14 cellular contexts compared by ENCODE assay signal in genomic region chr2:109379507-109379906, GRCh38.
DNase-seq lines count a peak whose midpoint lies in the region; ATAC-seq, FAIRE-seq and TF ChIP-seq lines count a peak whose summit lies in the region.
"Had no signal": no experiment of that assay in that cellular context is flagged by ENCODE, and none has a peak within 500 bp of the region (broad histone marks: within the 10 kb centered on the region; RNA-seq: fewer than 3 reads in every experiment).

No MANE protein-coding gene starts in this region.

- peaks cover 13% of the 10 kb centered on the region for H3K36me3 Mint-ChIP-seq in chondrocyte (ENCODE audit: low read depth)

- H3K4me1 Mint-ChIP-seq in chondrocyte (ENCODE audit: low read depth) = peaks cover 69% of the 10 kb centered on the region

- ATAC-seq in HG03378 (IDR thresholded peaks at IDR 0.05; ENCODE audit: unreplicated experiment) = no peak

- TF ChIP-seq CTCF in chondrocyte (IDR thresholded peaks at IDR 0.05) = no peak

- no peak for FAIRE-seq in H54 (lab: Jason Lieb, UNC)

- DNase-seq in activated gamma-delta T cell treated with Interleukin-2 at 50 U/mL for 16 hours = peak; percentile 0
- no peak for DNase-seq in activated gamma-delta T cell (lab: John Stamatoyannopoulos, UW)
- no peak for DNase-seq in chondrocyte (ENCODE audit: low spot score)
- DNase-seq in mesenteric fat pad (ENCODE audit: low spot score) = peak; percentile 72
- DNase-seq in H54 (ENCODE audit: insufficient read length, low spot score) = no peak
- DNase-seq in GOT3 (lab: John Stamatoyannopoulos, UW) = no peak
- DNase-seq: DMS53, HCEC 1CT, KBM-7, NCI-H1048, NCI-H446, NCI-H774, Right ventricle myocardium superior had no signal

- peak overlapping the region; percentile 25 for H3K27ac Mint-ChIP-seq in chondrocyte (ENCODE audit: unreplicated experiment)

- H3K27me3 Mint-ChIP-seq in chondrocyte (ENCODE audit: low read depth) = no peaks in the 10 kb centered on the region

- no peak for TF ChIP-seq POLR2A in H54 (IDR thresholded peaks at IDR 0.05; ENCODE audit: low read depth, low read length)

- no peak overlapping the region for H3K4me3 Mint-ChIP-seq in chondrocyte (ENCODE audit: unreplicated experiment)

- no peaks in the 10 kb centered on the region for H3K9me3 Mint-ChIP-seq in chondrocyte (ENCODE audit: low read depth)

Comparison
In these comparisons a context has a peak if more than half of its experiments do, and no peak if none do; other contexts are left out.
1. DNase-seq: peak in activated gamma-delta T cell treated with Interleukin-2 at 50 U/mL for 16 hours (single experiment) and mesenteric fat pad (single experiment); none in activated gamma-delta T cell (single experiment), chondrocyte (single experiment), H54 (single experiment) and GOT3 (single experiment).